17 cellular contexts compared by ENCODE assay signal in genomic region chr12:88448337-88448944, GRCh38.
DNase-seq lines count a peak whose midpoint lies in the region; ATAC-seq and TF ChIP-seq lines count a peak whose summit lies in the region.
"Had no signal": no experiment of that assay in that cellular context is flagged by ENCODE, and none has a peak within 500 bp of the region (broad histone marks: within the 10 kb centered on the region; RNA-seq: fewer than 3 reads in every experiment).

No MANE protein-coding gene starts in this region.

- TF ChIP-seq CTCF in esophagus squamous epithelium (IDR thresholded peaks at IDR 0.05), result no peak
- no peak for TF ChIP-seq CTCF in osteocyte (IDR thresholded peaks at IDR 0.05)

- no peak overlapping the region for H3K4me3 ChIP-seq in esophagus squamous epithelium
- H3K4me3 ChIP-seq: SJSA1, smooth muscle cell had no signal

- no peak overlapping the region for H3K4me3 Mint-ChIP-seq in effector memory CD8-positive, alpha-beta T cell
- H3K4me3 Mint-ChIP-seq in osteocyte (ENCODE audit: unreplicated experiment), result no peak overlapping the region
- H3K4me3 Mint-ChIP-seq: CD4-positive, CD25-positive, alpha-beta regulatory T cell; type B pancreatic cell had no signal

- H3K9me3 ChIP-seq in esophagus squamous epithelium, result no peaks in the 10 kb centered on the region
- H3K9me3 ChIP-seq: SJSA1 had no signal

- no peak overlapping the region for H3K27ac ChIP-seq in esophagus squamous epithelium
- H3K27ac ChIP-seq: SJSA1 had no signal

- H3K9me3 Mint-ChIP-seq in effector memory CD8-positive, alpha-beta T cell, result no peaks in the 10 kb centered on the region
- no peaks in the 10 kb centered on the region for H3K9me3 Mint-ChIP-seq in osteocyte (ENCODE audit: unreplicated experiment)
- H3K9me3 Mint-ChIP-seq: type B pancreatic cell had no signal

- no peaks in the 10 kb centered on the region for H3K27me3 Mint-ChIP-seq in effector memory CD8-positive, alpha-beta T cell
- no peaks in the 10 kb centered on the region for H3K27me3 Mint-ChIP-seq in osteocyte (ENCODE audit: unreplicated experiment)
- H3K27me3 Mint-ChIP-seq: CD4-positive, CD25-positive, alpha-beta regulatory T cell; type B pancreatic cell had no signal

- no peaks in the 10 kb centered on the region for H3K4me1 Mint-ChIP-seq in effector memory CD8-positive, alpha-beta T cell (ENCODE audit: low read depth in 2 of 2)
- H3K4me1 Mint-ChIP-seq in osteocyte (ENCODE audit: unreplicated experiment), result peaks cover 9% of the 10 kb centered on the region
- H3K4me1 Mint-ChIP-seq: CD4-positive, CD25-positive, alpha-beta regulatory T cell had no signal

- no peaks in the 10 kb centered on the region for H3K36me3 ChIP-seq in esophagus squamous epithelium
- H3K36me3 ChIP-seq: SJSA1 had no signal

- WGBS in esophagus squamous epithelium, 2 donors, result 53 to 61% methylated on average over 5 of the region's 5 CpGs

- no peak for ATAC-seq in effector memory CD8-positive, alpha-beta T cell (replicated peaks)

- H3K27me3 ChIP-seq in esophagus squamous epithelium, result peaks cover 0 to 28% (median 0%) of the 10 kb centered on the region in 4 donors
- H3K27me3 ChIP-seq: SJSA1 had no signal

- H3K4me1 ChIP-seq in esophagus squamous epithelium, result peaks cover 0 to 6% (median 0%) of the 10 kb centered on the region in 3 donors
- H3K4me1 ChIP-seq: SJSA1 had no signal

- DNase-seq in DMS53 (lab: John Stamatoyannopoulos, UW) (peak; percentile 82), NCI-H146 treated with DMSO at 0.1 percent for 48 hours (lab: John Stamatoyannopoulos, UW; ENCODE audit: unreplicated experiment) (peak; percentile 96), NCI-H345 treated with DMSO at 0.1 percent for 48 hours (lab: John Stamatoyannopoulos, UW; ENCODE audit: unreplicated experiment) (peak; percentile 100), iPS-NIHi11 (ENCODE audit: low spot score) (peak; percentile 22), esophagus squamous epithelium (lab: John Stamatoyannopoulos, UW) (no peak), anterior cingulate cortex (lab: John Stamatoyannopoulos, UW) (no peak), osteocyte (ENCODE audit: extremely low spot score, unreplicated experiment) (no peak)
- no peak for DNase-seq in effector memory CD8-positive, alpha-beta T cell
- DNase-seq: activated naive CD4-positive, alpha-beta T cell treated with anti-CD3 and anti-CD28 coated beads, Interleukin-2, amount 50 U/mL, for 16 hours; CD4-positive, CD25-positive, alpha-beta regulatory T cell; effector CD4-positive, alpha-beta T cell; NCI-H1694 treated with DMSO at 0.1 percent for 48 hours; posterior cingulate gyrus; stimulated activated naive CD4-positive, alpha-beta T cell had no signal

- no peak overlapping the region for H3K27ac Mint-ChIP-seq in effector memory CD8-positive, alpha-beta T cell
- H3K27ac Mint-ChIP-seq in osteocyte (ENCODE audit: unreplicated experiment), result no peak overlapping the region
- H3K27ac Mint-ChIP-seq: CD4-positive, CD25-positive, alpha-beta regulatory T cell; type B pancreatic cell had no signal

- intact Hi-C loops in esophagus squamous epithelium (cut with DNase I), result no loop called here

- no peak for TF ChIP-seq POLR2A in esophagus squamous epithelium (IDR thresholded peaks at IDR 0.05)

- no peaks in the 10 kb centered on the region for H3K36me3 Mint-ChIP-seq in effector memory CD8-positive, alpha-beta T cell (ENCODE audit: insufficient read depth)
- H3K36me3 Mint-ChIP-seq in osteocyte (ENCODE audit: unreplicated experiment), result no peaks in the 10 kb centered on the region
- H3K36me3 Mint-ChIP-seq: CD4-positive, CD25-positive, alpha-beta regulatory T cell; type B pancreatic cell had no signal

Comparison
In these comparisons a context has a peak if more than half of its experiments do, and no peak if none do; other contexts are left out.
1. DNase-seq: peak in DMS53 (single experiment), NCI-H146 treated with DMSO at 0.1 percent for 48 hours (single experiment), NCI-H345 treated with DMSO at 0.1 percent for 48 hours (single experiment) and iPS-NIHi11 (single experiment); none in esophagus squamous epithelium (single experiment), anterior cingulate cortex (0 of 58), effector memory CD8-positive, alpha-beta T cell (0 of 3) and osteocyte (single experiment).